ENCODE assay signal across 12 cellular contexts in genomic region chr14:23557521-23557920, GRCh38. TPM values are rescaled to one million over a fixed set of nuclear protein-coding genes. Genes with fewer than 3 reads are reported as not detected.
DNase-seq lines count a peak whose midpoint lies in the region; ATAC-seq, FAIRE-seq and TF ChIP-seq lines count a peak whose summit lies in the region.
"Had no signal": no experiment of that assay in that cellular context is flagged by ENCODE, and none has a peak within 500 bp of the region (broad histone marks: within the 10 kb centered on the region; RNA-seq: fewer than 3 reads in every experiment).

No MANE protein-coding gene starts in this region.

- no peaks in the 10 kb centered on the region for H4K20me1 ChIP-seq in hepatocyte (ENCODE audit: insufficient read depth, poor library complexity, severe bottlenecking)

- DNase-seq in A673 (ENCODE audit: low spot score): no peak
- no peak for DNase-seq in GM12891 (ENCODE audit: insufficient read length, low spot score)
- DNase-seq in hepatocyte (ENCODE audit: low spot score): no peak
- DNase-seq in NCI-H146 treated with DMSO at 0.1 percent for 48 hours (lab: John Stamatoyannopoulos, UW; ENCODE audit: unreplicated experiment): no peak
- DNase-seq: stimulated activated CD4-positive, alpha-beta T cell treated with anti-CD3 and anti-CD28 coated beads, Interleukin-4, amount 100 ng/mL, for 1 hour had no signal

- peaks cover 11% of the 10 kb centered on the region for H3K36me3 ChIP-seq in A673 (ENCODE audit: insufficient read depth, low read length, poor library complexity, severe bottlenecking)
- H3K36me3 ChIP-seq in hepatocyte (replicated peaks; ENCODE audit: insufficient read depth, low read depth): no peaks in the 10 kb centered on the region

- H3K9me3 ChIP-seq in A673 (ENCODE audit: low read depth, low read length, poor library complexity, severe bottlenecking): no peaks in the 10 kb centered on the region
- no peaks in the 10 kb centered on the region for H3K9me3 ChIP-seq in hepatocyte (ENCODE audit: low read depth)

- WGBS in hepatocyte (ENCODE audit: low lambda C conversion rate, missing lambda C conversion rate): 88% methylated on average over 2 of the region's 2 CpGs

- H2AFZ ChIP-seq in hepatocyte: no peak overlapping the region

- POLR2A ChIA-PET in A673 (lab: Charles Lee; ENCODE audit: low non-redundant PET): no interaction called here

- H3K27me3 ChIP-seq in A673 (replicated peaks; ENCODE audit: insufficient read depth, low read depth, low read length, poor library complexity) (no peaks in the 10 kb centered on the region), hepatocyte (no peaks in the 10 kb centered on the region)
- H3K27me3 ChIP-seq: cardiac muscle cell had no signal

- TF ChIP-seq POLR2A in GM12891 (IDR thresholded peaks at IDR 0.05; ENCODE audit: low read depth, low read length): no peak

- TF ChIP-seq CTCF in A673 (conservative IDR thresholded peaks at IDR 0.05; ENCODE audit: low read depth, low read length) (no peak), VCaP (conservative IDR thresholded peaks at IDR 0.05) (no peak), hepatocyte (IDR thresholded peaks at IDR 0.05; ENCODE audit: poor library complexity) (no peak)

- no peaks in the 10 kb centered on the region for H3K9me2 ChIP-seq in hepatocyte (replicated peaks; ENCODE audit: insufficient read depth)

- CTCF ChIA-PET in A673 (lab: Charles Lee): interaction anchor here (0.9 to 3.3 kb wide), 3 partner anchors 76 to 79 kb away, joined by 3 to 29 read pairs (median 4); no protein-coding TSS in a partner anchor

- no peak for FAIRE-seq in GM12891 (lab: Jason Lieb, UNC)
- FAIRE-seq: urothelium cell line had no signal

- peaks cover 17% of the 10 kb centered on the region for H3K79me2 ChIP-seq in hepatocyte

- H3K27ac ChIP-seq in A673 (ENCODE audit: low read depth, low read length, poor library complexity, severe bottlenecking): peak overlapping the region; percentile 96
- H3K27ac ChIP-seq in VCaP: peak overlapping the region; percentile 93
- peak overlapping the region; percentile 93 for H3K27ac ChIP-seq in hepatocyte
- H3K27ac ChIP-seq: cardiac muscle cell had no signal

- peaks cover 8% of the 10 kb centered on the region for H3K4me1 ChIP-seq in A673 (ENCODE audit: insufficient read depth, low read length, poor library complexity, severe bottlenecking)
- H3K4me1 ChIP-seq in hepatocyte (ENCODE audit: insufficient read depth): peaks cover 14% of the 10 kb centered on the region

- intact Hi-C loops in A673 (cut with micrococcal nuclease; ENCODE audit: unreplicated experiment): no loop called here

- peak overlapping the region; percentile 96 for H3K4me2 ChIP-seq in hepatocyte

- no peak overlapping the region for H3K4me3 ChIP-seq in A673 (ENCODE audit: low read depth, low read length, poor library complexity, severe bottlenecking)
- H3K4me3 ChIP-seq in hepatocyte: no peak overlapping the region
- H3K4me3 ChIP-seq: cardiac muscle cell had no signal

- no peak for ATAC-seq in HG02623 (IDR thresholded peaks at IDR 0.05; ENCODE audit: unreplicated experiment)
- ATAC-seq in GM21423 (IDR thresholded peaks at IDR 0.05; ENCODE audit: unreplicated experiment): no peak
- no peak for ATAC-seq in GM18511 (IDR thresholded peaks at IDR 0.05; ENCODE audit: unreplicated experiment)

- no TSS peak for BruUV-seq in A673 (replicated peaks; lab: Mats Ljungman, UMichigan)

TF ChIP-seq in GM12891, 5 proteins besides CTCF, POLR2A, EP300 and RAD21:
- TF ChIP-seq SPI1 (IDR thresholded peaks at IDR 0.05; ENCODE audit: low read depth, low read length) (peak; percentile 81), POLR2AphosphoS5 (IDR thresholded peaks at IDR 0.05; ENCODE audit: low read depth, low read length) (no peak), POU2F2 (IDR thresholded peaks at IDR 0.05; ENCODE audit: low read depth, low read length) (no peak), TAF1 (IDR thresholded peaks at IDR 0.05; ENCODE audit: low read depth, low read length) (no peak), PAX5 (IDR thresholded peaks at IDR 0.05; ENCODE audit: insufficient read depth, low read length, severe bottlenecking) (no peak)

RNA-seq across cellular contexts. Expression of gene THTPA, which starts 1.4 kb away (rescaled TPM):
- total RNA-seq in A673 (2021) (12.3 and 18.9 TPM in 2 replicates), hepatocyte (13.5 and 20.4 TPM in 2 replicates)
- polyA plus RNA-seq in GM12891 (2012; ENCODE audit: low read depth, missing spikeins): 8.0 TPM
- 14.2 and 15.5 TPM in 2 replicates for polyA plus RNA-seq in hepatocyte

RNA-seq across cellular contexts. Expression of gene ZFHX2, which starts 6.0 kb away (rescaled TPM):
- total RNA-seq in A673 (2021) (4.8 and 5.8 TPM in 2 replicates), hepatocyte (0.28 and 1.4 TPM in 2 replicates)
- polyA plus RNA-seq in GM12891 (2012; ENCODE audit: low read depth, missing spikeins): 0.65 TPM
- polyA plus RNA-seq in hepatocyte: 1.5 and 2.2 TPM in 2 replicates

RNA-seq across cellular contexts. Expression of gene AP1G2, which starts 10.1 kb away (rescaled TPM):
- total RNA-seq in A673 (2021) (26.0 and 40.1 TPM in 2 replicates), hepatocyte (87.5 and 114 TPM in 2 replicates)
- polyA plus RNA-seq in GM12891 (2012; ENCODE audit: low read depth, missing spikeins): 78.3 TPM
- 191 and 282 TPM in 2 replicates for polyA plus RNA-seq in hepatocyte

RNA-seq across cellular contexts. Expression of gene JPH4, which starts 21.1 kb away (rescaled TPM):
- 0.22 TPM in 1 of 2 replicates, not detected in the other for total RNA-seq in A673 (2021)
- polyA plus RNA-seq in GM12891 (2012; ENCODE audit: low read depth, missing spikeins): 11.0 TPM
- 2.3 and 2.7 TPM in 2 replicates for total RNA-seq in hepatocyte
- polyA plus RNA-seq in hepatocyte: 1.7 and 2.7 TPM in 2 replicates
- total RNA-seq: H4 had no signal
